In genomic region chr2:231709981-231710750, GRCh38 we compare ENCODE assay signal across 8 cellular contexts. TPM values are rescaled to one million over a fixed set of nuclear protein-coding genes. Genes with fewer than 3 reads are reported as not detected.
DNase-seq lines count a peak whose midpoint lies in the region; ATAC-seq and TF ChIP-seq lines count a peak whose summit lies in the region.

No MANE protein-coding gene starts in this region.

- DNase-seq in AG09319 (ENCODE audit: extremely low read depth, low read depth) = peak; percentile 67
- peak in 69 of 76 experiments; percentile 24 to 85 (median 65) for DNase-seq in HUDEP-2 (lab: John Stamatoyannopoulos, UW; ENCODE audit: unreplicated experiment in 76 of 76)
- peak; percentile 83 for DNase-seq in activated naive CD4-positive, alpha-beta T cell treated with anti-CD3 and anti-CD28 coated beads for 36 hours
- DNase-seq in germinal center (ENCODE audit: low spot score) = peak; percentile 91

- peak; percentile 48 for TF ChIP-seq CTCF in AG09319 (IDR thresholded peaks at IDR 0.05; ENCODE audit: low read depth, low read length)
- TF ChIP-seq CTCF in neutrophil (IDR thresholded peaks at IDR 0.05) = peak; percentile 90

- H3K36me3 ChIP-seq in neutrophil = no peaks in the 10 kb centered on the region
- H3K36me3 ChIP-seq in subcutaneous abdominal adipose tissue (ENCODE audit: control insufficient read depth in 5 of 5, insufficient read depth in 5 of 5, low read length in 5 of 5) = peaks cover 0 to 18% (median 15%) of the 10 kb centered on the region in 5 donors

- no peaks in the 10 kb centered on the region for H3K9me3 Mint-ChIP-seq in activated naive CD4-positive, alpha-beta T cell treated with anti-CD3 and anti-CD28 coated beads for 36 hours

- H3K27ac ChIP-seq in neutrophil (peak overlapping the region; percentile 97), subcutaneous abdominal adipose tissue (ENCODE audit: low read depth, low read length) (peak overlapping the region; percentile 94)

- H3K9me3 ChIP-seq in neutrophil (no peaks in the 10 kb centered on the region), subcutaneous abdominal adipose tissue (ENCODE audit: control insufficient read depth in 5 of 5, low read length in 5 of 5) (no peaks in the 10 kb centered on the region)

- ATAC-seq in GM18868 (IDR thresholded peaks at IDR 0.05; ENCODE audit: unreplicated experiment) = peak; percentile 22

- no peaks in the 10 kb centered on the region for H3K27me3 ChIP-seq in neutrophil
- H3K27me3 ChIP-seq in subcutaneous abdominal adipose tissue (ENCODE audit: control insufficient read depth in 5 of 5, insufficient read depth in 4 of 5, low read length in 5 of 5) = no peaks in the 10 kb centered on the region

- H3K4me3 Mint-ChIP-seq in activated naive CD4-positive, alpha-beta T cell treated with anti-CD3 and anti-CD28 coated beads for 36 hours = peak overlapping the region; percentile 97

- peak overlapping the region; percentile 94 for H3K27ac Mint-ChIP-seq in activated naive CD4-positive, alpha-beta T cell treated with anti-CD3 and anti-CD28 coated beads for 36 hours

- peaks cover 51 to 55% of the 10 kb centered on the region in 2 experiments for H3K4me1 ChIP-seq in neutrophil (ENCODE audit: control insufficient read depth in 1 of 2, insufficient read depth in 1 of 2, low read depth in 1 of 2, low read length in 1 of 2)
- peaks cover 23 to 71% (median 58%) of the 10 kb centered on the region in 5 donors for H3K4me1 ChIP-seq in subcutaneous abdominal adipose tissue (ENCODE audit: control insufficient read depth in 5 of 5, insufficient read depth in 5 of 5, low read length in 5 of 5)

- intact Hi-C loops in activated naive CD4-positive, alpha-beta T cell treated with anti-CD3 and anti-CD28 coated beads for 36 hours (cut with micrococcal nuclease) = loop anchor here (5.0 kb wide), 2 partner anchors 607 to 1488 kb away; no protein-coding TSS in a partner anchor

- H3K4me3 ChIP-seq in neutrophil (ENCODE audit: low read depth in 1 of 2, low read length in 1 of 2) (peak overlapping the region; percentile 81 to 96), subcutaneous abdominal adipose tissue (ENCODE audit: low read depth in 1 of 5, low read length in 5 of 5) (peak overlapping the region; percentile 61 to 86 (median 84))

- peaks cover 43% of the 10 kb centered on the region for H3K36me3 Mint-ChIP-seq in activated naive CD4-positive, alpha-beta T cell treated with anti-CD3 and anti-CD28 coated beads for 36 hours (ENCODE audit: low read depth)

- H3K27me3 Mint-ChIP-seq in activated naive CD4-positive, alpha-beta T cell treated with anti-CD3 and anti-CD28 coated beads for 36 hours (ENCODE audit: low read depth) = peaks cover 2% of the 10 kb centered on the region

- CTCF ChIA-PET in activated naive CD4-positive, alpha-beta T cell treated with anti-CD3 and anti-CD28 coated beads for 36 hours (lab: Charles Lee) = interaction anchor here (0.7 to 1.5 kb wide), 3 partner anchors 95 to 246 kb away, joined by 3 read pairs; partner anchors contain the start of gene NCL

- H3K4me1 Mint-ChIP-seq in activated naive CD4-positive, alpha-beta T cell treated with anti-CD3 and anti-CD28 coated beads for 36 hours (ENCODE audit: low read depth) = peaks cover 33% of the 10 kb centered on the region

- H3K9ac ChIP-seq in subcutaneous abdominal adipose tissue (ENCODE audit: low read length in 5 of 5) = peak overlapping the region; percentile 38 to 92 (median 91)

- TF ChIP-seq POLR2A in Raji (IDR thresholded peaks at IDR 0.05; ENCODE audit: insufficient read depth, low read depth, low read length) = peak; percentile 86

RNA-seq across cellular contexts. Expression of gene PTMA, which starts 1.8 kb away (rescaled TPM):
- total RNA-seq in activated naive CD4-positive, alpha-beta T cell treated with anti-CD3 and anti-CD28 coated beads for 36 hours = 1,000 to 10,000 TPM; 2,162 to 2,216 TPM

Comparison
In these comparisons a context has a peak if more than half of its experiments do, and no peak if none do; other contexts are left out.
1. Peak in every context shown above with its lines: DNase-seq, ATAC-seq, H3K4me3 ChIP-seq and H3K27ac ChIP-seq.